Comparison of ENCODE assay signal across 1 cellular context in genomic region chr6:24900917-24901697, GRCh38.
TF ChIP-seq lines count a peak whose summit lies in the region.

No MANE protein-coding gene starts in this region.

TF ChIP-seq in IMR-90, 13 proteins besides CTCF, POLR2A, EP300 and RAD21 (continued from another document):
- no peak for TF ChIP-seq USF2 (IDR thresholded peaks at IDR 0.05; ENCODE audit: low read depth, low read length)
